ENCODE assay signal across 8 cellular contexts in genomic region chr17:31558748-31559646, GRCh38.
A peak's percentile ranks its signal among the peaks of the same experiment; 100 is the strongest.
DNase-seq lines count a peak whose midpoint lies in the region; ATAC-seq, FAIRE-seq and TF ChIP-seq lines count a peak whose summit lies in the region.

No MANE protein-coding gene starts in this region.

- no peak for FAIRE-seq in RCC 7860 (lab: Jason Lieb, UNC)

- H3K36me3 Mint-ChIP-seq in natural killer cell, result no peaks in the 10 kb centered on the region
- no peaks in the 10 kb centered on the region for H3K36me3 Mint-ChIP-seq in stimulated activated naive CD8-positive, alpha-beta T cell treated with anti-CD3 and anti-CD28 coated beads, Interleukin-15, Interleukin-2, amounts not matched to agents 100 ng/mL and 50 ng/mL, for 24 hours (ENCODE audit: low read depth)

- TF ChIP-seq CTCF in fibroblast of the aortic adventitia (IDR thresholded peaks at IDR 0.05; ENCODE audit: insufficient read depth, low read length) (peak; percentile 45), natural killer cell (IDR thresholded peaks at IDR 0.05) (peak; percentile 45)

- peak overlapping the region in 1 of 2 donors; percentile 66 for H3K27ac Mint-ChIP-seq in natural killer cell
- H3K27ac Mint-ChIP-seq in stimulated activated naive CD8-positive, alpha-beta T cell treated with anti-CD3 and anti-CD28 coated beads, Interleukin-15, Interleukin-2, amounts not matched to agents 100 ng/mL and 50 ng/mL, for 24 hours, result no peak overlapping the region

- no peaks in the 10 kb centered on the region for H3K9me3 Mint-ChIP-seq in natural killer cell
- no peaks in the 10 kb centered on the region for H3K9me3 Mint-ChIP-seq in stimulated activated naive CD8-positive, alpha-beta T cell treated with anti-CD3 and anti-CD28 coated beads, Interleukin-15, Interleukin-2, amounts not matched to agents 100 ng/mL and 50 ng/mL, for 24 hours

- H3K4me1 Mint-ChIP-seq in natural killer cell, result peaks cover 0 to 3% of the 10 kb centered on the region in 2 donors
- H3K4me1 Mint-ChIP-seq in stimulated activated naive CD8-positive, alpha-beta T cell treated with anti-CD3 and anti-CD28 coated beads, Interleukin-15, Interleukin-2, amounts not matched to agents 100 ng/mL and 50 ng/mL, for 24 hours (ENCODE audit: low read depth), result peaks cover 19% of the 10 kb centered on the region

- ATAC-seq in natural killer cell, result peak; percentile 91 to 96 (median 93)

- DNase-seq in NCI-H524 (lab: John Stamatoyannopoulos, UW), result peak; percentile 62 to 84
- no peak for DNase-seq in NCI-H524 treated with DMSO at 0.1 percent for 48 hours (lab: John Stamatoyannopoulos, UW)
- DNase-seq in HUDEP-2 (lab: John Stamatoyannopoulos, UW; ENCODE audit: unreplicated experiment in 76 of 76), result peak in 55 of 76 experiments; percentile 8 to 79 (median 47)
- DNase-seq in RCC 7860 (ENCODE audit: low spot score), result peak; percentile 53
- DNase-seq in activated effector memory CD4-positive, alpha-beta T cell treated with anti-CD3 and anti-CD28 coated beads, Interleukin-2, amount 50 U/mL, for 16 hours, result peak; percentile 86
- DNase-seq in fibroblast of the aortic adventitia (ENCODE audit: low read depth), result peak; percentile 78
- DNase-seq in natural killer cell, result peak; percentile 48

- intact Hi-C loops in natural killer cell (cut with micrococcal nuclease), result loop anchor here (10.0 kb wide), 1 partner anchor 286 kb away; no protein-coding TSS in a partner anchor

- H3K4me3 Mint-ChIP-seq in natural killer cell, result peak overlapping the region; percentile 89
- H3K4me3 Mint-ChIP-seq in stimulated activated naive CD8-positive, alpha-beta T cell treated with anti-CD3 and anti-CD28 coated beads, Interleukin-15, Interleukin-2, amounts not matched to agents 100 ng/mL and 50 ng/mL, for 24 hours, result peak overlapping the region; percentile 60

- peak overlapping the region; percentile 84 for H3K4me3 ChIP-seq in fibroblast of the aortic adventitia (ENCODE audit: low read depth, low read length)

- peaks cover 0 to 11% of the 10 kb centered on the region in 2 donors for H3K27me3 Mint-ChIP-seq in natural killer cell (ENCODE audit: low read depth in 2 of 2)
- peaks cover 9% of the 10 kb centered on the region for H3K27me3 Mint-ChIP-seq in stimulated activated naive CD8-positive, alpha-beta T cell treated with anti-CD3 and anti-CD28 coated beads, Interleukin-15, Interleukin-2, amounts not matched to agents 100 ng/mL and 50 ng/mL, for 24 hours
